In genomic region chr3:106242779-106243178, GRCh38 we compare ENCODE assay signal across 12 cellular contexts.
DNase-seq lines count a peak whose midpoint lies in the region; ATAC-seq and TF ChIP-seq lines count a peak whose summit lies in the region.
"Had no signal": no experiment of that assay in that cellular context is flagged by ENCODE, and none has a peak within 500 bp of the region (broad histone marks: within the 10 kb centered on the region; RNA-seq: fewer than 3 reads in every experiment).

No MANE protein-coding gene starts in this region.

- no CpG with 5 or more reads among the region's 3 CpGs for whole genome bisulfite sequencing in neuronal stem cell (ENCODE audit: extremely low coverage in 2 of 2, insufficient read length in 2 of 2, insufficient replicate concordance in 1 of 2), 2 donors

- no peak overlapping the region for H3K9ac ChIP-seq in neuronal stem cell (ENCODE audit: low read depth, low read length, poor library complexity)

- H3K14ac ChIP-seq in neuronal stem cell (ENCODE audit: low read length), result no peak overlapping the region

- peak; percentile 95 for ATAC-seq in GM18867 (IDR thresholded peaks at IDR 0.05; ENCODE audit: unreplicated experiment)
- peak; percentile 87 for ATAC-seq in GM21717 (IDR thresholded peaks at IDR 0.05; ENCODE audit: unreplicated experiment)
- no peak for ATAC-seq in GM19455 (IDR thresholded peaks at IDR 0.05; ENCODE audit: unreplicated experiment)
- ATAC-seq: body of pancreas had no signal

- TF ChIP-seq CTCF in BE2C (IDR thresholded peaks at IDR 0.05; ENCODE audit: low read depth, low read length), result no peak

- H4K91ac ChIP-seq in neuronal stem cell (ENCODE audit: low read depth, low read length, poor library complexity), result no peak overlapping the region

- H2AFZ ChIP-seq in neuronal stem cell (ENCODE audit: low read length), result peak overlapping the region; percentile 54

- H2BK12ac ChIP-seq in neuronal stem cell (ENCODE audit: low read length), result no peak overlapping the region

- H3K4me3 ChIP-seq in neuronal stem cell (ENCODE audit: low read length in 2 of 2) (no peak overlapping the region), BE2C (ENCODE audit: low read depth, low read length) (no peak overlapping the region)
- H3K4me3 ChIP-seq: body of pancreas, lung had no signal

- no peak overlapping the region for H2BK5ac ChIP-seq in neuronal stem cell (ENCODE audit: low read length)

- no peak overlapping the region for H4K8ac ChIP-seq in neuronal stem cell (ENCODE audit: low read depth, low read length)

- H3K4me2 ChIP-seq in neuronal stem cell (ENCODE audit: insufficient read depth, low read length, poor library complexity, severe bottlenecking), result no peak overlapping the region

- H3K9me3 ChIP-seq in neuronal stem cell (replicated peaks in 1 of 2; ENCODE audit: control insufficient read depth in 2 of 2, insufficient read depth in 1 of 2, low read depth in 1 of 2, low read length in 2 of 2) (no peaks in the 10 kb centered on the region), BE2C (no peaks in the 10 kb centered on the region)
- H3K9me3 ChIP-seq: body of pancreas had no signal

- no peak overlapping the region for H2AK5ac ChIP-seq in neuronal stem cell (ENCODE audit: low read depth, low read length)

- no peaks in the 10 kb centered on the region for H3K79me1 ChIP-seq in neuronal stem cell (ENCODE audit: low read depth, low read length)

- H3K4ac ChIP-seq in neuronal stem cell (ENCODE audit: low read length), result no peak overlapping the region

- peaks cover 5 to 16% of the 10 kb centered on the region in 2 donors for H3K4me1 ChIP-seq in neuronal stem cell (ENCODE audit: control insufficient read depth in 2 of 2, insufficient read depth in 1 of 2, low read depth in 1 of 2, low read length in 2 of 2)
- H3K4me1 ChIP-seq in BE2C, result no peaks in the 10 kb centered on the region
- H3K4me1 ChIP-seq: body of pancreas had no signal

- H3K36me3 ChIP-seq in neuronal stem cell (replicated peaks in 1 of 2; ENCODE audit: control insufficient read depth in 2 of 2, insufficient read depth in 2 of 2, low read length in 2 of 2) (no peaks in the 10 kb centered on the region), BE2C (no peaks in the 10 kb centered on the region)

- H3K18ac ChIP-seq in neuronal stem cell (ENCODE audit: low read length), result no peak overlapping the region

- H3K27ac ChIP-seq in neuronal stem cell (replicated peaks; ENCODE audit: low read length), result no peak overlapping the region
- H3K27ac ChIP-seq: body of pancreas, VCaP had no signal

- H3K23ac ChIP-seq in neuronal stem cell (ENCODE audit: low read depth, low read length, poor library complexity), result no peak overlapping the region

- DNase-seq in NOMO-1 treated with dmso at 0.1 percent for 144 hours (lab: John Stamatoyannopoulos, UW; ENCODE audit: unreplicated experiment), result peak; percentile 4
- DNase-seq in neuronal stem cell (ENCODE audit: low spot score), result no peak
- DNase-seq in NCI-H2171 (lab: John Stamatoyannopoulos, UW), result no peak
- no peak for DNase-seq in BE2C
- no peak for DNase-seq in NCI-H1417 treated with DMSO at 0.1 percent for 48 hours (lab: John Stamatoyannopoulos, UW)
- DNase-seq: body of pancreas, SHP77 had no signal

- H3K27me3 ChIP-seq in neuronal stem cell (ENCODE audit: control insufficient read depth in 3 of 3, insufficient read depth in 3 of 3, low read depth in 1 of 3, low read length in 3 of 3) (no peaks in the 10 kb centered on the region), BE2C (no peaks in the 10 kb centered on the region)
- H3K27me3 ChIP-seq: body of pancreas had no signal

- no peak overlapping the region for H2BK15ac ChIP-seq in neuronal stem cell (ENCODE audit: low read length)

- H2BK120ac ChIP-seq in neuronal stem cell (ENCODE audit: low read depth, low read length), result no peak overlapping the region
